ENCODE assay signal across 29 cellular contexts in genomic region chr9:97406620-97407177, GRCh38. TPM values are rescaled to one million over a fixed set of nuclear protein-coding genes. Genes with fewer than 3 reads are reported as not detected.
DNase-seq lines count a peak whose midpoint lies in the region; ATAC-seq, FAIRE-seq and TF ChIP-seq lines count a peak whose summit lies in the region.
"Had no signal": no experiment of that assay in that cellular context is flagged by ENCODE, and none has a peak within 500 bp of the region (broad histone marks: within the 10 kb centered on the region; RNA-seq: fewer than 3 reads in every experiment).

No MANE protein-coding gene starts in this region.

- CTCF ChIA-PET in A549 (lab: Yijun Ruan, JAX) = interaction anchor here (0.5 to 6.3 kb wide), 6 partner anchors 8 to 550 kb away, joined by 3 to 39 read pairs (median 4); no protein-coding TSS in a partner anchor

- H3K4me1 Mint-ChIP-seq in H9 = peaks cover 15 to 21% of the 10 kb centered on the region in 2 experiments

- TF ChIP-seq CTCF in A549 (IDR thresholded peaks at IDR 0.05) (no peak), liver (IDR thresholded peaks at IDR 0.05; ENCODE audit: low read depth, low read length, missing input control) (no peak), H9 (conservative IDR thresholded peaks at IDR 0.05) (no peak)

- H3K23ac ChIP-seq in H9 (ENCODE audit: insufficient read length, low read depth, low read length) = no peak overlapping the region

- peaks cover 23% of the 10 kb centered on the region for H3K27me3 Mint-ChIP-seq in H9 (ENCODE audit: low read depth)

- no peak overlapping the region for H4K8ac ChIP-seq in H9 (replicated peaks; ENCODE audit: insufficient read length, low read depth, low read length)

- no peak overlapping the region for H2AK5ac ChIP-seq in H9 (ENCODE audit: insufficient read length, low read length)

- H2BK12ac ChIP-seq in H9 (ENCODE audit: insufficient read length, low read depth, low read length) = no peak overlapping the region

- TF ChIP-seq EP300 in A549 (IDR thresholded peaks at IDR 0.05) = no peak

- no peak overlapping the region for H2AFZ ChIP-seq in H9 (ENCODE audit: low read length)

- H3K4me3 Mint-ChIP-seq in H9 = no peak overlapping the region
- H3K4me3 Mint-ChIP-seq: activated T-cell treated with anti-CD3 and anti-CD28 coated beads, Interleukin-2, amount 50 U/mL, for 72 hours; dendritic cell treated with granulocyte-macrophage colony-stimulating factor and Interleukin-4, amounts not matched to agents 40 ng/mL and 50 ng/mL, for 4 days; stimulated activated naive CD8-positive, alpha-beta T cell treated with anti-CD3 and anti-CD28 coated beads, Interleukin-15, amount 100 ng/mL, for 72 hours had no signal

- H3K9me3 Mint-ChIP-seq in H9 = peaks cover 25% of the 10 kb centered on the region in 2 experiments

- POLR2A ChIA-PET in A549 (lab: Yijun Ruan, JAX) = no interaction called here

- H3K18ac ChIP-seq in H9 (ENCODE audit: insufficient read length, low read depth, low read length) = no peak overlapping the region

- DNase-seq in A549 (ENCODE audit: low read depth in 1 of 2, low spot score in 1 of 2) (no peak), LoVo (ENCODE audit: low spot score) (peak; percentile 77), ecto neural progenitor cell (ENCODE audit: low spot score) (peak; percentile 67), H9 (no peak), hippocampal formation (lab: John Stamatoyannopoulos, UW) (no peak)
- DNase-seq: activated CD4-positive, alpha-beta T cell treated with anti-CD3 and anti-CD28 coated beads for 1 hour; activated naive CD4-positive, alpha-beta T cell treated with anti-CD3 and anti-CD28 coated beads, Interleukin-2, amount 50 U/mL, for 16 hours; activated T-cell treated with anti-CD3 and anti-CD28 coated beads, Interleukin-2, amount 50 U/mL, for 72 hours; BE2C; EL; foreskin keratinocyte; HCEC 1CT; hypothalamus; mammary epithelial cell; NCI-H1048; NCI-H1930; NCI-H226; occipital lobe; PC-3; SHP77; stimulated activated CD4-positive, alpha-beta T cell treated with anti-CD3 and anti-CD28 coated beads, Interleukin-12 subunit alpha, Interleukin-12 subunit beta, amount 100 ng/mL, for 4 hours; stimulated activated naive CD8-positive, alpha-beta T cell treated with anti-CD3 and anti-CD28 coated beads, Interleukin-15, amount 100 ng/mL, for 72 hours; upper lobe of right lung had no signal

- no peaks in the 10 kb centered on the region for H3K36me3 ChIP-seq in liver (ENCODE audit: control insufficient read depth in 4 of 4, insufficient read depth in 3 of 4, low read depth in 1 of 4, low read length in 3 of 4)
- H3K36me3 ChIP-seq: BE2C, upper lobe of right lung had no signal

- no peak overlapping the region for H2BK120ac ChIP-seq in H9 (ENCODE audit: low read depth, low read length, poor library complexity, severe bottlenecking)

- no peak overlapping the region for H3K9ac ChIP-seq in liver (ENCODE audit: low read depth in 1 of 2, low read length in 2 of 2)
- no peak overlapping the region for H3K9ac ChIP-seq in H9 (ENCODE audit: extremely low read depth, insufficient read length, low read length)

- no peaks in the 10 kb centered on the region for H3K23me2 ChIP-seq in H9 (ENCODE audit: insufficient read length, low read depth, low read length, poor library complexity, severe bottlenecking)

- no peak for TF ChIP-seq POLR2A in A549 (IDR thresholded peaks at IDR 0.05; ENCODE audit: low read length)

- no peaks in the 10 kb centered on the region for H3K79me1 ChIP-seq in H9 (ENCODE audit: insufficient read depth, low read depth, low read length, poor library complexity, severe bottlenecking)

- H3K27me3 ChIP-seq in liver (ENCODE audit: control insufficient read depth in 4 of 4, insufficient read depth in 4 of 4, low read length in 3 of 4) (no peaks in the 10 kb centered on the region), H9 (ENCODE audit: insufficient read depth, low read length) (no peaks in the 10 kb centered on the region)
- H3K27me3 ChIP-seq: upper lobe of right lung had no signal

- H2BK5ac ChIP-seq in H9 (ENCODE audit: insufficient read length, low read length) = no peak overlapping the region

- H3T11ph ChIP-seq in H9 (ENCODE audit: low read length) = no peak overlapping the region

- no peak for FAIRE-seq in A549 (lab: Jason Lieb, UNC)
- FAIRE-seq: A204.1 had no signal

- ATAC-seq in A549 (no peak), HG02981 (IDR thresholded peaks at IDR 0.05; ENCODE audit: unreplicated experiment) (no peak), GM19463 (IDR thresholded peaks at IDR 0.05; ENCODE audit: unreplicated experiment) (no peak)
- ATAC-seq: activated T-cell treated with anti-CD3 and anti-CD28 coated beads, Interleukin-2, amount 50 U/mL, for 72 hours; foreskin keratinocyte; PC-3; stimulated activated naive CD8-positive, alpha-beta T cell treated with anti-CD3 and anti-CD28 coated beads, Interleukin-15, amount 100 ng/mL, for 72 hours; upper lobe of right lung had no signal

- peaks cover 32% of the 10 kb centered on the region for H3K9me3 ChIP-seq in A549
- H3K9me3 ChIP-seq in liver (ENCODE audit: control insufficient read depth in 4 of 4, low read length in 3 of 4) = peaks cover 0 to 4% (median 1%) of the 10 kb centered on the region in 4 donors
- H3K9me3 ChIP-seq in H9 (ENCODE audit: control insufficient read depth, low read depth, low read length) = no peaks in the 10 kb centered on the region
- H3K9me3 ChIP-seq: BE2C, upper lobe of right lung had no signal

- H3K27ac Mint-ChIP-seq in H9 = peak overlapping the region in 1 of 3 experiments; percentile 85; a peak in 2 of 7 replicates
- H3K27ac Mint-ChIP-seq: activated T-cell treated with anti-CD3 and anti-CD28 coated beads, Interleukin-2, amount 50 U/mL, for 72 hours; dendritic cell treated with granulocyte-macrophage colony-stimulating factor and Interleukin-4, amounts not matched to agents 40 ng/mL and 50 ng/mL, for 4 days; stimulated activated naive CD8-positive, alpha-beta T cell treated with anti-CD3 and anti-CD28 coated beads, Interleukin-15, amount 100 ng/mL, for 72 hours had no signal

- H2BK20ac ChIP-seq in H9 (ENCODE audit: low read depth, low read length, poor library complexity, severe bottlenecking) = no peak overlapping the region

- H4K91ac ChIP-seq in H9 (ENCODE audit: insufficient read length, low read depth, low read length) = no peak overlapping the region

- H3K79me2 ChIP-seq in H9 (ENCODE audit: insufficient read depth, low read length) = no peaks in the 10 kb centered on the region

- no peak overlapping the region for H2BK15ac ChIP-seq in H9 (ENCODE audit: low read depth, low read length)

- no peaks in the 10 kb centered on the region for H4K20me1 ChIP-seq in H9 (ENCODE audit: control insufficient read depth, insufficient read depth, insufficient read length)

- H3K14ac ChIP-seq in H9 (ENCODE audit: insufficient read depth, low read length) = no peak overlapping the region

- H3K4me2 ChIP-seq in A549 = no peak overlapping the region
- H3K4me2 ChIP-seq in H9 (ENCODE audit: insufficient read depth, insufficient read length, low read length) = no peak overlapping the region

- TF ChIP-seq RAD21 in A549 (conservative IDR thresholded peaks at IDR 0.05 in 1 of 2, IDR thresholded peaks at IDR 0.05 in 1 of 2) = no peak
- TF ChIP-seq RAD21 in liver (IDR thresholded peaks at IDR 0.05) = no peak

- WGBS in A549 (ENCODE audit: missing lambda C conversion rate) = 56% methylated on average over 3 of the region's 3 CpGs
- 32% methylated on average over 3 of the region's 3 CpGs for WGBS in liver
- WGBS in H9 (ENCODE audit: extremely low coverage, insufficient read length, low lambda C conversion rate) = no CpG with 5 or more reads among the region's 3 CpGs

- H4K5ac ChIP-seq in H9 (ENCODE audit: insufficient read length, low read depth, low read length) = no peak overlapping the region

- H3K27ac ChIP-seq in A549 (no peak overlapping the region), liver (ENCODE audit: low read depth in 1 of 2, low read length in 2 of 2) (no peak overlapping the region), H9 (ENCODE audit: insufficient read length, low read depth, low read length) (no peak overlapping the region)
- H3K27ac ChIP-seq: epithelial cell of prostate, foreskin keratinocyte, upper lobe of right lung had no signal

- H3K56ac ChIP-seq in H9 (ENCODE audit: insufficient read length, low read depth, low read length) = no peak overlapping the region

- H3K4me3 ChIP-seq in A549 (no peak overlapping the region), liver (ENCODE audit: low read depth in 1 of 3, low read length in 3 of 3) (no peak overlapping the region)
- H3K4me3 ChIP-seq: upper lobe of right lung had no signal

- no peak overlapping the region for H3K4ac ChIP-seq in H9 (ENCODE audit: low read depth, low read length)

- peaks cover 5 to 24% (median 8%) of the 10 kb centered on the region in 3 experiments for H3K36me3 Mint-ChIP-seq in H9 (ENCODE audit: insufficient read depth in 1 of 3, low read depth in 3 of 3)

- H3K4me1 ChIP-seq in A549 (no peaks in the 10 kb centered on the region), liver (ENCODE audit: control insufficient read depth in 4 of 4, insufficient read depth in 4 of 4, low read length in 3 of 4) (peaks cover 5 to 15% (median 9%) of the 10 kb centered on the region in 4 donors), H9 (ENCODE audit: insufficient read depth, low read length) (no peaks in the 10 kb centered on the region)
- H3K4me1 ChIP-seq: BE2C, foreskin keratinocyte, upper lobe of right lung had no signal

TF ChIP-seq in A549, 52 proteins besides CTCF, POLR2A, EP300 and RAD21:
- TF ChIP-seq ZFP36 (IDR thresholded peaks at IDR 0.05; ENCODE audit: borderline replicate concordance, partially characterized antibody) (no peak), MAFK (IDR thresholded peaks at IDR 0.05; ENCODE audit: partially characterized antibody) (peak; percentile 48)

TF ChIP-seq in liver, 16 proteins besides CTCF, POLR2A, EP300 and RAD21:
- peak; percentile 40 for TF ChIP-seq SP1 (IDR thresholded peaks at IDR 0.05)
- no peak for TF ChIP-seq HNF4A (conservative IDR thresholded peaks at IDR 0.05)

RNA-seq across cellular contexts. Expression of gene TDRD7, which starts 5.2 kb away (rescaled TPM):
- 15.7 and 18.3 TPM in 2 replicates for polyA plus RNA-seq in A549 (2011; rRNA removed)
- 4.3 and 5.2 TPM in 2 replicates for polyA plus RNA-seq in A549 (2012; cell fraction: cytosol; rRNA removed)
- 3.7 and 5.2 TPM in 2 replicates for polyA plus RNA-seq in A549 (2012; cell fraction: nucleus; rRNA removed)
- polyA plus RNA-seq in A549 (2017; fragmentation: RNase III; extraction: RNeasy Plus Mini Kit Qiagen cat#74134 plus additional on column Dnase treatment) = 11.1 to 14.2 TPM (median 11.5 TPM) in 3 replicates
- polyA minus RNA-seq in A549 (2011; rRNA and poly(A)+ RNA removed) = 6.7 and 7.4 TPM in 2 replicates
- total RNA-seq in liver = 1 to 10 TPM; 6.6 to 6.9 TPM
- 1 to 10 TPM; 3.6 to 4.1 TPM for polyA plus RNA-seq in liver
- total RNA-seq in H9 (2021) = 4.2 and 5.1 TPM in 2 replicates

Comparison
In these comparisons a context has a peak if more than half of its experiments do, and no peak if none do; other contexts are left out.
1. DNase-seq: peak in LoVo (single experiment) and ecto neural progenitor cell (single experiment); none in A549 (0 of 2), H9 (single experiment) and hippocampal formation (0 of 2).